20 cellular contexts compared by ENCODE assay signal in the genomic region with DNA sequence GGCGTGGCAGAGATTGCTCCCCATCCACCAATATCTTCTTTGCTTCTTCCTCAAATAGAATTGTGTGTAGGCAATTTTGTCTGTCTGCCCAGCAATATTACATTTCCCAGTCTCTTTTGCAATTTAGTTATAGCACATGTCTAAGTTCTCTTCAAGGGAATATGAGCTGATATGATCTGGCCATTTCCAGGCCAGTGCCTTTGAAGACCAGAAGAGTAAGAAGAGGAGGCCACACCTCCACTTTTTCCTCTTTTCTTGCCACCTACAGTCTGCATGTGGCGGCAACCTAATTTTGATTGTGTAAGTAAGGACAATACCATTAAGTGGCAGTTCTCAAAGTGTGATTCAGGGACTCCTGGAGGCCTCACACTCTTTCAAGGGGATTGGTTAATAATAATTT. TPM values are rescaled to one million over a fixed set of nuclear protein-coding genes. Genes with fewer than 3 reads are reported as not detected.
"Had no signal": no experiment of that assay in that cellular context is flagged by ENCODE, and none has a peak within 500 bp of the region (broad histone marks: within the 10 kb centered on the region; RNA-seq: fewer than 3 reads in every experiment).

No MANE protein-coding gene starts in this region.

- H3K27ac ChIP-seq: esophagus squamous epithelium, foreskin keratinocyte, heart left ventricle, right atrium auricular region, sigmoid colon, skin epidermis, uterus had no signal

- H3K36me3 ChIP-seq: esophagus squamous epithelium, right atrium auricular region, sigmoid colon, uterus had no signal

- H3K27me3 ChIP-seq: esophagus squamous epithelium, heart left ventricle, right atrium auricular region, sigmoid colon, uterus had no signal

- H3K9me3 ChIP-seq: esophagus squamous epithelium, heart left ventricle, right atrium auricular region, sigmoid colon, uterus had no signal

- H3K4me3 ChIP-seq: esophagus squamous epithelium, heart left ventricle, lung, right atrium auricular region, sigmoid colon, skin epidermis, uterus had no signal

- FAIRE-seq: colon had no signal

- H3K4me1 ChIP-seq: esophagus squamous epithelium, foreskin keratinocyte, heart left ventricle, right atrium auricular region, sigmoid colon, uterus had no signal

- DNase-seq: esophagus squamous epithelium; foreskin keratinocyte; heart left ventricle; hippocampal formation; left colon; left ventricle myocardium superior; mesenchymal stem cell; naive B cell; sigmoid colon; stimulated activated CD4-positive, alpha-beta T cell treated with anti-CD3 and anti-CD28 coated beads, Interleukin-2, amount 100 ng/mL, for 24 hours; stimulated activated CD4-positive, alpha-beta T cell treated with anti-CD3 and anti-CD28 coated beads, Interleukin-4, amount 100 ng/mL, for 4 hours; stimulated activated naive B cell treated with anti-CD40 and anti-IgM and Interleukin-4, amounts not matched to agents 10 μg/mL and 1 μg/mL and 100 μg/mL, for 72 hours; trophoblast cell; uterus had no signal

- ATAC-seq: foreskin keratinocyte; heart left ventricle; left colon; left ventricle myocardium superior; stimulated activated naive B cell treated with anti-CD40 and anti-IgM and Interleukin-4, amounts not matched to agents 10 μg/mL and 1 μg/mL and 100 μg/mL, for 72 hours had no signal

RNA-seq across cellular contexts. Expression of a gene that starts 52.9 kb away (rescaled TPM):
- total RNA-seq: epithelial cell of proximal tubule, kidney epithelial cell had no signal
